ENCODE assay signal across 8 cellular contexts in genomic region chr12:6199531-6200265, GRCh38. TPM values are rescaled to one million over a fixed set of nuclear protein-coding genes. Genes with fewer than 3 reads are reported as not detected.
DNase-seq lines count a peak whose midpoint lies in the region; ATAC-seq and FAIRE-seq lines count a peak whose summit lies in the region.

No MANE protein-coding gene starts in this region.

- H3K9me3 ChIP-seq in BLaER1, result no peaks in the 10 kb centered on the region

- H3K36me3 Mint-ChIP-seq in central memory CD8-positive, alpha-beta T cell (ENCODE audit: insufficient read depth), result no peaks in the 10 kb centered on the region

- no peaks in the 10 kb centered on the region for H3K4me1 Mint-ChIP-seq in central memory CD8-positive, alpha-beta T cell

- peak overlapping the region; percentile 63 for H3K9ac ChIP-seq in BLaER1

- peaks cover 56% of the 10 kb centered on the region for H3K27me3 Mint-ChIP-seq in central memory CD8-positive, alpha-beta T cell

- peak overlapping the region; percentile 84 for H3K4me2 ChIP-seq in BLaER1

- ATAC-seq in central memory CD8-positive, alpha-beta T cell (replicated peaks; ENCODE audit: extremely low read depth, poor library complexity, severe bottlenecking), result peak; percentile 13
- ATAC-seq in HG03457 (IDR thresholded peaks at IDR 0.05; ENCODE audit: unreplicated experiment), result no peak

- peak overlapping the region; percentile 27 for H3K4me3 Mint-ChIP-seq in central memory CD8-positive, alpha-beta T cell

- H3K27me3 ChIP-seq in BLaER1, result no peaks in the 10 kb centered on the region

- DNase-seq in NCI-H1694 treated with DMSO at 0.1 percent for 48 hours (lab: John Stamatoyannopoulos, UW) (peak; percentile 66), lung microvascular endothelial cell (ENCODE audit: low read depth in 2 of 2) (peak; percentile 43 to 75), urothelium cell line (ENCODE audit: low spot score) (no peak), NOMO-1 (lab: John Stamatoyannopoulos, UW; ENCODE audit: unreplicated experiment in 2 of 2) (no peak)
- no peak for DNase-seq in central memory CD8-positive, alpha-beta T cell (ENCODE audit: low spot score in 2 of 2)

- FAIRE-seq in urothelium cell line (lab: Jason Lieb, UNC), result no peak

- peaks cover 26% of the 10 kb centered on the region for H3K36me3 ChIP-seq in BLaER1
- no peaks in the 10 kb centered on the region for H3K36me3 ChIP-seq in urinary bladder (ENCODE audit: insufficient read depth)

- no peaks in the 10 kb centered on the region for H3K9me3 Mint-ChIP-seq in central memory CD8-positive, alpha-beta T cell

- H3K4me3 ChIP-seq in BLaER1 (peak overlapping the region; percentile 100), urinary bladder (ENCODE audit: low read depth, low read length) (peak overlapping the region; percentile 93)

- peak overlapping the region; percentile 68 for H3K27ac ChIP-seq in BLaER1
- peak overlapping the region; percentile 93 for H3K27ac ChIP-seq in urinary bladder (ENCODE audit: low read depth)

- WGBS in urinary bladder, result 3% methylated on average over 44 of the region's 44 CpGs

- H3K4me1 ChIP-seq in BLaER1, result peaks cover 68% of the 10 kb centered on the region
- no peaks in the 10 kb centered on the region for H3K4me1 ChIP-seq in urinary bladder (ENCODE audit: insufficient read depth)

- H3K27ac Mint-ChIP-seq in central memory CD8-positive, alpha-beta T cell (ENCODE audit: low read depth), result no peak overlapping the region

- H4K20me1 ChIP-seq in BLaER1, result peaks cover 16% of the 10 kb centered on the region

RNA-seq across cellular contexts. Expression of gene CD9, which starts 0.5 kb away (rescaled TPM):
- 799 and 1,196 TPM in 2 replicates for total RNA-seq in lung microvascular endothelial cell
- total RNA-seq in urinary bladder, result 215 TPM
- polyA plus RNA-seq in urinary bladder, result 554 TPM

Comparison
In these comparisons a context has a peak if more than half of its experiments do, and no peak if none do; other contexts are left out.
1. DNase-seq: peak in NCI-H1694 treated with DMSO at 0.1 percent for 48 hours (single experiment) and lung microvascular endothelial cell (2 of 2); none in central memory CD8-positive, alpha-beta T cell (0 of 2), urothelium cell line (single experiment) and NOMO-1 (0 of 2).